In genomic region chr17:63842540-63843386, GRCh38 we compare ENCODE assay signal across 8 cellular contexts. TPM values are rescaled to one million over a fixed set of nuclear protein-coding genes. Genes with fewer than 3 reads are reported as not detected.
DNase-seq lines count a peak whose midpoint lies in the region; ATAC-seq and TF ChIP-seq lines count a peak whose summit lies in the region.

SMARCD2 (minus strand) TSS chr17:63842685; CDS start chr17:63842674, 11 bp downstream.

- H3K36me3 ChIP-seq in BE2C: peaks cover 2% of the 10 kb centered on the region; the same call in 1 of the 2 replicates

- DNase-seq in BE2C (peak; percentile 99), NCI-H526 (lab: John Stamatoyannopoulos, UW) (peak; percentile 95 to 99), coronary artery (ENCODE audit: low spot score) (peak; percentile 100), left colon (peak; percentile 99)
- peak; percentile 99 for DNase-seq in activated CD4-positive, alpha-beta T cell treated with anti-CD3 and anti-CD28 coated beads, Interleukin-2, amount 10 ng/mL, durations not matched to agents 24 days and 14 days
- peak; percentile 99 for DNase-seq in stimulated activated CD4-positive, alpha-beta T cell treated with anti-CD3 and anti-CD28 coated beads, Interleukin-1b, Interleukin-23, amount 100 ng/mL, for 48 hours

- H3K9me3 ChIP-seq in BE2C: no peaks in the 10 kb centered on the region

- peak within 1 kb of the TSS; percentile 98 for H3K4me3 Mint-ChIP-seq in activated CD4-positive, alpha-beta T cell treated with anti-CD3 and anti-CD28 coated beads, Interleukin-2, amount 10 ng/mL, durations not matched to agents 24 days and 14 days

- ATAC-seq in GM19324 (IDR thresholded peaks at IDR 0.05; ENCODE audit: low FRiP score, unreplicated experiment): peak; percentile 82
- ATAC-seq in HG03469 (IDR thresholded peaks at IDR 0.05; ENCODE audit: unreplicated experiment): peak; percentile 51
- ATAC-seq in left colon: peak; percentile 83

- intact Hi-C loops in activated CD4-positive, alpha-beta T cell treated with anti-CD3 and anti-CD28 coated beads, Interleukin-2, amount 10 ng/mL, durations not matched to agents 24 days and 14 days (cut with micrococcal nuclease): loop anchor here (1.0 to 5.0 kb wide), 8 partner anchors 15 to 663 kb away; partner anchors contain the start of genes CCDC47, DCAF7, ERN1 and FTSJ3
- intact Hi-C loops in left colon (cut with DNase I, micrococcal nuclease): no loop called here

- peaks cover 2% of the 10 kb centered on the region for H3K9me3 Mint-ChIP-seq in activated CD4-positive, alpha-beta T cell treated with anti-CD3 and anti-CD28 coated beads, Interleukin-2, amount 10 ng/mL, durations not matched to agents 24 days and 14 days

- H3K4me3 ChIP-seq in BE2C (ENCODE audit: low read depth, low read length) (peak within 1 kb of the TSS; percentile 97), coronary artery (peak within 1 kb of the TSS; percentile 89)

- no peaks in the 10 kb centered on the region for H3K27me3 Mint-ChIP-seq in activated CD4-positive, alpha-beta T cell treated with anti-CD3 and anti-CD28 coated beads, Interleukin-2, amount 10 ng/mL, durations not matched to agents 24 days and 14 days

- peak within 1 kb of the TSS; percentile 93 to 95 for H3K27ac ChIP-seq in coronary artery

- peaks cover 27% of the 10 kb centered on the region for H3K4me1 Mint-ChIP-seq in activated CD4-positive, alpha-beta T cell treated with anti-CD3 and anti-CD28 coated beads, Interleukin-2, amount 10 ng/mL, durations not matched to agents 24 days and 14 days

- H3K4me1 ChIP-seq in BE2C: peaks cover 7% of the 10 kb centered on the region; the same call in 1 of the 2 replicates

- H3K36me3 Mint-ChIP-seq in activated CD4-positive, alpha-beta T cell treated with anti-CD3 and anti-CD28 coated beads, Interleukin-2, amount 10 ng/mL, durations not matched to agents 24 days and 14 days (ENCODE audit: low read depth): peaks cover 6% of the 10 kb centered on the region

- no peaks in the 10 kb centered on the region for H3K27me3 ChIP-seq in BE2C

- peak within 1 kb of the TSS; percentile 93 for H3K27ac Mint-ChIP-seq in activated CD4-positive, alpha-beta T cell treated with anti-CD3 and anti-CD28 coated beads, Interleukin-2, amount 10 ng/mL, durations not matched to agents 24 days and 14 days

- TF ChIP-seq CTCF in BE2C (IDR thresholded peaks at IDR 0.05; ENCODE audit: low read depth, low read length) (peak; percentile 6; the same call in 1 of the 2 replicates), coronary artery (IDR thresholded peaks at IDR 0.05) (no peak)

RNA-seq across cellular contexts. Expression of gene SMARCD2, which starts in this region (rescaled TPM):
- 96.0 TPM for polyA plus RNA-seq in BE2C (2012; ENCODE audit: insufficient read depth, insufficient read length, low read depth)
- total RNA-seq in activated CD4-positive, alpha-beta T cell treated with anti-CD3 and anti-CD28 coated beads, Interleukin-2, amount 10 ng/mL, durations not matched to agents 24 days and 14 days: 120 and 121 TPM in 2 replicates
- 10 to 100 TPM; 73.0 to 75.8 TPM for total RNA-seq in left colon

Comparison
In these comparisons a context has a peak if more than half of its experiments do, and no peak if none do; other contexts are left out.
1. Peak in every context shown above with its lines: DNase-seq, ATAC-seq, H3K4me3 ChIP-seq and H3K27ac ChIP-seq.